Comparison of ENCODE assay signal across 9 cellular contexts in genomic region chr18:9782073-9782857, GRCh38.
DNase-seq lines count a peak whose midpoint lies in the region; ATAC-seq and TF ChIP-seq lines count a peak whose summit lies in the region.
"Had no signal": no experiment of that assay in that cellular context is flagged by ENCODE, and none has a peak within 500 bp of the region (broad histone marks: within the 10 kb centered on the region; RNA-seq: fewer than 3 reads in every experiment).

No MANE protein-coding gene starts in this region.

- peaks cover 36% of the 10 kb centered on the region for H3F3A ChIP-seq in PC-9 (ENCODE audit: insufficient read depth, low read depth)

- no peaks in the 10 kb centered on the region for H3K9me2 ChIP-seq in PC-9 (ENCODE audit: insufficient read depth)

- no TSS peak for BruUV-seq in PC-9 (replicated peaks; lab: Mats Ljungman, UMichigan)

- peak overlapping the region; percentile 67 for H3K27ac ChIP-seq in PC-9
- H3K27ac ChIP-seq in trophoblast cell (ENCODE audit: low read depth, low read length), result peak overlapping the region; percentile 8

- no CpG with 5 or more reads among the region's 11 CpGs for WGBS in trophoblast cell (ENCODE audit: extremely low coverage, insufficient coverage, insufficient read length)

- no peak overlapping the region for H3K4me3 ChIP-seq in PC-9
- no peak overlapping the region for H3K4me3 ChIP-seq in trophoblast cell (ENCODE audit: low read depth, low read length)

- H3K9ac ChIP-seq in trophoblast cell (ENCODE audit: low read length), result no peak overlapping the region

- H3K4ac ChIP-seq in trophoblast cell (ENCODE audit: low read depth, low read length), result peak overlapping the region; percentile 16

- H3K4me1 ChIP-seq in PC-9 (replicated peaks; ENCODE audit: insufficient read depth) (peaks cover 52% of the 10 kb centered on the region), trophoblast cell (ENCODE audit: control insufficient read depth in 1 of 2, insufficient read depth in 2 of 2, low read length in 2 of 2) (peaks cover 5 to 7% of the 10 kb centered on the region in 2 experiments)

- no peak for ATAC-seq in GM18505 (IDR thresholded peaks at IDR 0.05; ENCODE audit: unreplicated experiment)

- H3K9me3 ChIP-seq in PC-9 (ENCODE audit: insufficient read depth, low read depth) (peaks cover 6% of the 10 kb centered on the region; the same call in 1 of the 2 replicates), trophoblast cell (ENCODE audit: insufficient read depth, low read depth, low read length) (no peaks in the 10 kb centered on the region)

- DNase-seq in GM03348 (ENCODE audit: low spot score) (peak; percentile 67), PC-9 (peak in 1 of 2 experiments; percentile 86), erythroblast (lab: John Stamatoyannopoulos, UW) (peak; percentile 56 to 69), trophoblast cell (peak in 1 of 2 donors; percentile 61), SHP77 (lab: John Stamatoyannopoulos, UW) (no peak), COR-L47 (lab: John Stamatoyannopoulos, UW) (no peak), NCI-H1930 (lab: John Stamatoyannopoulos, UW) (no peak)
- DNase-seq: activated naive CD8-positive, alpha-beta T cell treated with anti-CD3 and anti-CD28 coated beads, Interleukin-2, amount 10 ng/mL, durations not matched to agents 7 days and 5 days had no signal

- H4K91ac ChIP-seq in trophoblast cell (ENCODE audit: low read depth, low read length), result no peak overlapping the region

- H3K79me2 ChIP-seq in PC-9 (ENCODE audit: low read depth) (peaks cover 16% of the 10 kb centered on the region; the same call in 1 of the 2 replicates), trophoblast cell (ENCODE audit: control insufficient read depth, insufficient read depth, low read length, poor library complexity) (peaks cover 10% of the 10 kb centered on the region)

- H3K27me3 ChIP-seq in PC-9 (ENCODE audit: insufficient read depth, low read depth) (no peaks in the 10 kb centered on the region), trophoblast cell (ENCODE audit: insufficient read depth, low read length) (no peaks in the 10 kb centered on the region)

- no peak overlapping the region for H4K12ac ChIP-seq in trophoblast cell (ENCODE audit: low read depth, low read length)

- no peak overlapping the region for H2BK5ac ChIP-seq in trophoblast cell (ENCODE audit: low read depth, low read length, poor library complexity)

- no peaks in the 10 kb centered on the region for H4K20me1 ChIP-seq in PC-9 (ENCODE audit: insufficient read depth)

- H3K4me2 ChIP-seq in PC-9, result peak overlapping the region; percentile 8
- no peak overlapping the region for H3K4me2 ChIP-seq in trophoblast cell (ENCODE audit: low read length)

- no peak overlapping the region for H2AK5ac ChIP-seq in trophoblast cell (ENCODE audit: low read length)

- H2AFZ ChIP-seq in PC-9, result no peak overlapping the region
- H2AFZ ChIP-seq in trophoblast cell (ENCODE audit: insufficient read depth, low read length, poor library complexity), result no peak overlapping the region

- no peak overlapping the region for H4K8ac ChIP-seq in trophoblast cell (ENCODE audit: low read depth, low read length)

- POLR2A ChIA-PET in PC-9 (lab: Charles Lee; ENCODE audit: unreplicated experiment), result no interaction called here

- H2BK120ac ChIP-seq in trophoblast cell (ENCODE audit: insufficient read depth, low read length, poor library complexity), result no peak overlapping the region

- H3K36me3 ChIP-seq in PC-9 (ENCODE audit: low read depth), result peaks cover 13% of the 10 kb centered on the region; the same call in 1 of the 2 replicates
- peaks cover 25 to 43% of the 10 kb centered on the region in 2 experiments for H3K36me3 ChIP-seq in trophoblast cell (ENCODE audit: control insufficient read depth in 1 of 2, insufficient read depth in 2 of 2, low read length in 2 of 2)

- intact Hi-C loops in PC-9 (cut with micrococcal nuclease; ENCODE audit: unreplicated experiment), result no loop called here

- no peak overlapping the region for H2BK12ac ChIP-seq in trophoblast cell (ENCODE audit: low read length)

- no peak for TF ChIP-seq CTCF in PC-9 (conservative IDR thresholded peaks at IDR 0.05)

- H3K79me1 ChIP-seq in trophoblast cell (ENCODE audit: low read length), result no peaks in the 10 kb centered on the region

- H3K14ac ChIP-seq in trophoblast cell (ENCODE audit: low read length), result no peak overlapping the region

- no peak overlapping the region for H3K18ac ChIP-seq in trophoblast cell (ENCODE audit: low read length)

- TF ChIP-seq POLR2A in erythroblast (IDR thresholded peaks at IDR 0.05; ENCODE audit: low read length) (no peak), GM18505 (IDR thresholded peaks at IDR 0.05; ENCODE audit: borderline replicate concordance, extremely low read depth, insufficient read depth, insufficient read length) (no peak)

- CTCF ChIA-PET in PC-9 (lab: Charles Lee), result no interaction called here

- H3K23ac ChIP-seq in trophoblast cell (ENCODE audit: low read length), result no peak overlapping the region

Comparison
In these comparisons a context has a peak if more than half of its experiments do, and no peak if none do; other contexts are left out.
1. DNase-seq: peak in GM03348 (single experiment) and erythroblast (2 of 2); none in SHP77 (0 of 2), COR-L47 (single experiment) and NCI-H1930 (0 of 2).